In genomic region chr10:110535958-110536891, GRCh38 we compare ENCODE assay signal across 8 cellular contexts. TPM values are rescaled to one million over a fixed set of nuclear protein-coding genes. Genes with fewer than 3 reads are reported as not detected.
DNase-seq lines count a peak whose midpoint lies in the region; ATAC-seq and TF ChIP-seq lines count a peak whose summit lies in the region.

No MANE protein-coding gene starts in this region.

- no peaks in the 10 kb centered on the region for H3K27me3 ChIP-seq in endodermal cell (ENCODE audit: control insufficient read depth, insufficient read depth, low read length, poor library complexity, severe bottlenecking)
- H3K27me3 ChIP-seq in aorta (ENCODE audit: control insufficient read depth in 1 of 2, insufficient read depth in 2 of 2, low read length in 1 of 2), result no peaks in the 10 kb centered on the region

- H3K4me3 Mint-ChIP-seq in endodermal cell, result no peak overlapping the region

- H3K9ac ChIP-seq in endodermal cell (ENCODE audit: extremely low read depth, low read length, poor library complexity, severe bottlenecking), result no peak overlapping the region

- DNase-seq in GM03348 (ENCODE audit: low spot score) (peak; percentile 59), KBM-7 (peak; percentile 81), endodermal cell (peak; percentile 79), retinal pigment epithelial cell (ENCODE audit: low read depth) (no peak), aorta (no peak), NCI-H774 (lab: John Stamatoyannopoulos, UW) (no peak)
- DNase-seq in activated CD4-positive, alpha-beta T cell treated with anti-CD3 and anti-CD28 coated beads for 24 hours (ENCODE audit: low read depth in 2 of 2), result peak; percentile 58 to 60

- intact Hi-C loops in aorta (cut with DNase I), result no loop called here

- H3K4me3 ChIP-seq in endodermal cell (ENCODE audit: low read length), result no peak overlapping the region
- no peak overlapping the region for H3K4me3 ChIP-seq in retinal pigment epithelial cell (ENCODE audit: low read length)
- H3K4me3 ChIP-seq in aorta (ENCODE audit: low read length in 2 of 2), result no peak overlapping the region

- ATAC-seq in GM21723 (IDR thresholded peaks at IDR 0.05; ENCODE audit: unreplicated experiment) (peak; percentile 88), aorta (ENCODE audit: low FRiP score) (no peak)

- no peaks in the 10 kb centered on the region for H3K36me3 Mint-ChIP-seq in endodermal cell (ENCODE audit: low read depth)

- no peak overlapping the region for H3K27ac Mint-ChIP-seq in endodermal cell

- no peaks in the 10 kb centered on the region for H3K27me3 Mint-ChIP-seq in endodermal cell (ENCODE audit: insufficient read depth)

- H3K9me3 Mint-ChIP-seq in endodermal cell, result no peaks in the 10 kb centered on the region

- peaks cover 13% of the 10 kb centered on the region for H3K4me1 Mint-ChIP-seq in endodermal cell

- WGBS in endodermal cell (ENCODE audit: insufficient coverage in 1 of 2, insufficient read length in 1 of 2), 2 experiments, result 73 to 84% methylated on average over 9 to 12 of the region's 12 CpGs
- 46 to 49% methylated on average over 12 of the region's 12 CpGs for WGBS in aorta, 2 donors

- TF ChIP-seq CTCF in endodermal cell (conservative IDR thresholded peaks at IDR 0.05), result peak; percentile 76
- peak; percentile 46 for TF ChIP-seq CTCF in retinal pigment epithelial cell (conservative IDR thresholded peaks at IDR 0.05; ENCODE audit: low read depth, low read length)

- H3K36me3 ChIP-seq in endodermal cell (ENCODE audit: control insufficient read depth, insufficient read depth, low read length), result no peaks in the 10 kb centered on the region
- H3K36me3 ChIP-seq in aorta (ENCODE audit: control insufficient read depth in 1 of 2, insufficient read depth in 2 of 2, low read length in 1 of 2), result no peaks in the 10 kb centered on the region

- H3K9me3 ChIP-seq in endodermal cell (ENCODE audit: control insufficient read depth, low read length), result no peaks in the 10 kb centered on the region
- H3K9me3 ChIP-seq in aorta (ENCODE audit: control insufficient read depth, low read length), result no peaks in the 10 kb centered on the region

- in situ Hi-C loops in KBM-7 (cut with MboI; ENCODE audit: low pct_unique_long_range_greater_than_20kb, low sequenced_read_pairs), result loop anchor here (25.0 kb wide), 1 partner anchor 174 kb away; no protein-coding TSS in a partner anchor

- no peaks in the 10 kb centered on the region for H3K4me1 ChIP-seq in endodermal cell (ENCODE audit: control insufficient read depth, insufficient read depth, low read length)
- H3K4me1 ChIP-seq in aorta (ENCODE audit: control insufficient read depth in 1 of 2, insufficient read depth in 2 of 2, low read length in 2 of 2), result no peaks in the 10 kb centered on the region

- H3K27ac ChIP-seq in endodermal cell (ENCODE audit: low read depth, low read length), result no peak overlapping the region
- no peak overlapping the region for H3K27ac ChIP-seq in aorta (ENCODE audit: low read depth in 1 of 2, low read length in 2 of 2)

RNA-seq across cellular contexts. Expression of gene SMC3, which starts 31.3 kb away (rescaled TPM):
- total RNA-seq in endodermal cell, result 10 to 100 TPM; 66.0 to 75.9 TPM
- 82.0 TPM for polyA plus RNA-seq in endodermal cell (2013, experiment 1 of 2)
- polyA plus RNA-seq in endodermal cell (2013, experiment 2 of 2), result 83.0 TPM
- 10 to 100 TPM; 33.1 to 35.8 TPM for total RNA-seq in aorta
- 10 to 100 TPM; 14.7 to 19.3 TPM for polyA plus RNA-seq in aorta

RNA-seq across cellular contexts. Expression of gene DUSP5, which starts 38.5 kb away (rescaled TPM):
- 10 to 100 TPM; 60.0 to 60.3 TPM for total RNA-seq in endodermal cell
- 9.9 TPM for polyA plus RNA-seq in endodermal cell (2013, experiment 1 of 2)
- polyA plus RNA-seq in endodermal cell (2013, experiment 2 of 2), result 11.1 TPM
- 10 to 100 TPM; 10.4 to 30.3 TPM for total RNA-seq in aorta
- 1 to 10 TPM; 3.8 to 4.0 TPM for polyA plus RNA-seq in aorta

Comparison
In these comparisons a context has a peak if more than half of its experiments do, and no peak if none do; other contexts are left out.
1. DNase-seq: peak in GM03348 (single experiment), KBM-7 (single experiment), activated CD4-positive, alpha-beta T cell treated with anti-CD3 and anti-CD28 coated beads for 24 hours (2 of 2) and endodermal cell (single experiment); none in retinal pigment epithelial cell (single experiment), aorta (0 of 2) and NCI-H774 (single experiment).